ENCODE assay signal across 8 cellular contexts in genomic region chr10:69742928-69743602, GRCh38. TPM values are rescaled to one million over a fixed set of nuclear protein-coding genes. Genes with fewer than 3 reads are reported as not detected.
DNase-seq lines count a peak whose midpoint lies in the region; ATAC-seq, FAIRE-seq and TF ChIP-seq lines count a peak whose summit lies in the region.

No MANE protein-coding gene starts in this region.

- H3K36me3 ChIP-seq in H7 (replicated peaks; ENCODE audit: control insufficient read depth, insufficient read depth, low read length): no peaks in the 10 kb centered on the region
- no peaks in the 10 kb centered on the region for H3K36me3 ChIP-seq in astrocyte (ENCODE audit: insufficient read depth, low read length)

- no peak for FAIRE-seq in astrocyte (lab: Jason Lieb, UNC)

- H3K27ac ChIP-seq in C4-2B (no peak overlapping the region), astrocyte (ENCODE audit: low read depth, low read length) (no peak overlapping the region)

- H3K79me2 ChIP-seq in astrocyte (ENCODE audit: insufficient read depth, low read length): no peaks in the 10 kb centered on the region

- H3K27me3 ChIP-seq in H7 (ENCODE audit: control insufficient read depth, insufficient read depth, low read length) (no peaks in the 10 kb centered on the region; the same call in 1 of the 2 replicates), astrocyte (ENCODE audit: insufficient read depth, low read length) (peaks cover 17% of the 10 kb centered on the region)

- no peaks in the 10 kb centered on the region for H3K36me3 Mint-ChIP-seq in astrocyte (ENCODE audit: low read depth, unreplicated experiment)

- H3K9ac ChIP-seq in astrocyte (ENCODE audit: low read length): no peak overlapping the region

- no peak overlapping the region for H2AFZ ChIP-seq in astrocyte (ENCODE audit: low read depth, low read length)

- no peaks in the 10 kb centered on the region for H3K9me3 ChIP-seq in astrocyte (ENCODE audit: insufficient read depth, low read depth, low read length)

- peaks cover 6% of the 10 kb centered on the region for H3K4me1 Mint-ChIP-seq in astrocyte (ENCODE audit: low read depth, unreplicated experiment)

- peak; percentile 83 for DNase-seq in H7
- DNase-seq in astrocyte (ENCODE audit: low read depth): no peak
- peak; percentile 75 for DNase-seq in left kidney (ENCODE audit: low read depth, low spot score)
- no peak for DNase-seq in GF-D8 (lab: John Stamatoyannopoulos, UW)
- no peak for DNase-seq in foreskin melanocyte

- no peak overlapping the region for H3K4me2 ChIP-seq in astrocyte (ENCODE audit: low read length)

- H3K4me3 ChIP-seq in H7 (ENCODE audit: insufficient read depth, low read depth, low read length): no peak overlapping the region
- no peak overlapping the region for H3K4me3 ChIP-seq in astrocyte (ENCODE audit: insufficient read depth, low read depth, low read length)

- H4K20me1 ChIP-seq in astrocyte (ENCODE audit: insufficient read depth, low read length): no peaks in the 10 kb centered on the region

- TF ChIP-seq CTCF in C4-2B (conservative IDR thresholded peaks at IDR 0.05) (peak; percentile 61), astrocyte (IDR thresholded peaks at IDR 0.05; ENCODE audit: insufficient read depth, low read depth, low read length) (peak; percentile 43)

- H3K9me3 Mint-ChIP-seq in astrocyte (ENCODE audit: unreplicated experiment): peaks cover 7% of the 10 kb centered on the region

- ATAC-seq in GM21447 (IDR thresholded peaks at IDR 0.05; ENCODE audit: unreplicated experiment) (no peak), HG02938 (IDR thresholded peaks at IDR 0.05; ENCODE audit: unreplicated experiment) (no peak)

- no peak overlapping the region for H3K27ac Mint-ChIP-seq in astrocyte (ENCODE audit: unreplicated experiment)

- no peaks in the 10 kb centered on the region for H3K4me1 ChIP-seq in astrocyte (ENCODE audit: insufficient read depth, low read length)

- peaks cover 41% of the 10 kb centered on the region for H3K27me3 Mint-ChIP-seq in astrocyte (ENCODE audit: low read depth, unreplicated experiment)

- no peak overlapping the region for H3K4me3 Mint-ChIP-seq in astrocyte (ENCODE audit: unreplicated experiment)

RNA-seq across cellular contexts. Expression of gene COL13A1, which starts 58.6 kb away (rescaled TPM):
- total RNA-seq in H7 (2014; rRNA removed; shearing (Covaris generic)): 16.6 and 18.0 TPM in 2 replicates
- total RNA-seq in astrocyte: 0.65 and 0.86 TPM in 2 replicates

Comparison
In these comparisons a context has a peak if more than half of its experiments do, and no peak if none do; other contexts are left out.
1. DNase-seq: peak in H7 (single experiment) and left kidney (single experiment); none in astrocyte (single experiment), GF-D8 (single experiment) and foreskin melanocyte (single experiment).